1 cellular context compared by ENCODE assay signal in genomic region chr4:186726440-186727148, GRCh38.
A peak's percentile ranks its signal among the peaks of the same experiment; 100 is the strongest.
TF ChIP-seq lines count a peak whose summit lies in the region.

No MANE protein-coding gene starts in this region.

TF ChIP-seq in HepG2, 621 proteins besides CTCF, POLR2A, EP300 and RAD21 (continued from another document and continues in another):
- TF ChIP-seq MNT (IDR thresholded peaks at IDR 0.05) (no peak), MXD1 (CRISPR knock-in tag; IDR thresholded peaks at IDR 0.05) (no peak; the same call in 1 of the 2 replicates), SIX4 (CRISPR knock-in tag; IDR thresholded peaks at IDR 0.05) (0 out of 2 replicates have a peak, but pooled peaks have one; percentile 18), TARDBP (CRISPR knock-in tag; IDR thresholded peaks at IDR 0.05) (peak; percentile 23; the same call in 1 of the 2 replicates), MYC (CRISPR knock-in tag; IDR thresholded peaks at IDR 0.05; ENCODE audit: borderline replicate concordance) (no peak; the same call in 1 of the 2 replicates), KLF16 (CRISPR knock-in tag; IDR thresholded peaks at IDR 0.05) (peak in 1 of 2 experiments; percentile 92; a peak in 2 of 4 replicates), PTBP1 (IDR thresholded peaks at IDR 0.05; ENCODE audit: low read depth, low read length, poor library complexity, severe bottlenecking) (peak; percentile 75), ZSCAN9 (CRISPR knock-in tag; IDR thresholded peaks at IDR 0.05; ENCODE audit: borderline replicate concordance) (no peak; the same call in 1 of the 2 replicates), NR1H2 (CRISPR knock-in tag; IDR thresholded peaks at IDR 0.05; ENCODE audit: borderline replicate concordance, low read depth) (no peak), ARID5B (CRISPR knock-in tag; IDR thresholded peaks at IDR 0.05) (peak; percentile 88), MAX (IDR thresholded peaks at IDR 0.05) (peak; percentile 69), HNRNPL (IDR thresholded peaks at IDR 0.05; ENCODE audit: low read depth, low read length) (peak; percentile 55; the same call in 1 of the 2 replicates), MLXIP (CRISPR knock-in tag; IDR thresholded peaks at IDR 0.05; ENCODE audit: borderline replicate concordance) (no peak), ZKSCAN5 (CRISPR knock-in tag; IDR thresholded peaks at IDR 0.05) (no peak), ADNP (CRISPR knock-in tag; IDR thresholded peaks at IDR 0.05) (no peak), PPARG (CRISPR knock-in tag; conservative IDR thresholded peaks at IDR 0.05) (peak; percentile 48; the same call in 1 of the 2 replicates), ATF4 (CRISPR knock-in tag; IDR thresholded peaks at IDR 0.05) (peak in 1 of 2 experiments; percentile 43; a peak in 1 of 4 replicates), KDM3A (CRISPR knock-in tag; IDR thresholded peaks at IDR 0.05; ENCODE audit: low read depth) (peak; percentile 90), CREM (IDR thresholded peaks at IDR 0.05) (peak; percentile 65), CREM (CRISPR knock-in tag; IDR thresholded peaks at IDR 0.05) (peak; percentile 59), RXRA (CRISPR knock-in tag; IDR thresholded peaks at IDR 0.05) (no peak), ZNF704 (CRISPR knock-in tag; IDR thresholded peaks at IDR 0.05; ENCODE audit: borderline replicate concordance) (no peak), DRAP1 (CRISPR knock-in tag; IDR thresholded peaks at IDR 0.05) (peak; percentile 78), RORA (CRISPR knock-in tag; IDR thresholded peaks at IDR 0.05) (no peak), KDM5B (CRISPR knock-in tag; IDR thresholded peaks at IDR 0.05; ENCODE audit: borderline replicate concordance) (peak; percentile 46; the same call in 1 of the 2 replicates), ATF2 (CRISPR knock-in tag; IDR thresholded peaks at IDR 0.05) (peak; percentile 99), ZZZ3 (CRISPR knock-in tag; IDR thresholded peaks at IDR 0.05; ENCODE audit: borderline replicate concordance) (no peak), ZNF142 (CRISPR knock-in tag; IDR thresholded peaks at IDR 0.05) (peak; percentile 33; the same call in 1 of the 2 replicates), KLF12 (CRISPR knock-in tag; IDR thresholded peaks at IDR 0.05; ENCODE audit: borderline replicate concordance) (peak; percentile 42; the same call in 1 of the 2 replicates), ZNF850 (CRISPR knock-in tag; conservative IDR thresholded peaks at IDR 0.05) (peak; percentile 95), ZNF737 (CRISPR knock-in tag; IDR thresholded peaks at IDR 0.05; ENCODE audit: borderline replicate concordance) (no peak), TFDP1 (CRISPR knock-in tag; IDR thresholded peaks at IDR 0.05; ENCODE audit: borderline replicate concordance) (peak; percentile 71; the same call in 1 of the 2 replicates), GABPA (IDR thresholded peaks at IDR 0.05; ENCODE audit: low read depth, low read length) (no peak), GABPA (CRISPR knock-in tag; IDR thresholded peaks at IDR 0.05; ENCODE audit: low read depth) (no peak), HNRNPUL1 (IDR thresholded peaks at IDR 0.05; ENCODE audit: low read depth, low read length) (no peak), ZSCAN31 (CRISPR knock-in tag; IDR thresholded peaks at IDR 0.05; ENCODE audit: low read depth) (peak; percentile 97)
